In genomic region chr16:55955845-55956244, GRCh38 we compare ENCODE assay signal across 19 cellular contexts.
DNase-seq lines count a peak whose midpoint lies in the region; ATAC-seq and TF ChIP-seq lines count a peak whose summit lies in the region.
"Had no signal": no experiment of that assay in that cellular context is flagged by ENCODE, and none has a peak within 500 bp of the region (broad histone marks: within the 10 kb centered on the region; RNA-seq: fewer than 3 reads in every experiment).

No MANE protein-coding gene starts in this region.

- no peak overlapping the region for H3K4me3 Mint-ChIP-seq in activated CD4-positive, alpha-beta T cell treated with anti-CD3 and anti-CD28 coated beads, Interleukin-2, amount 10 ng/mL, durations not matched to agents 24 days and 14 days
- H3K4me3 Mint-ChIP-seq: brain, IgD-negative memory B cell, nephron, T-helper 17 cell had no signal

- H3K4me1 Mint-ChIP-seq in activated CD4-positive, alpha-beta T cell treated with anti-CD3 and anti-CD28 coated beads, Interleukin-2, amount 10 ng/mL, durations not matched to agents 24 days and 14 days: no peaks in the 10 kb centered on the region
- H3K4me1 Mint-ChIP-seq: IgD-negative memory B cell had no signal

- 28 to 33% methylated on average over 5 of the region's 5 CpGs for WGBS in heart right ventricle, 2 donors

- no peaks in the 10 kb centered on the region for H3K36me3 Mint-ChIP-seq in activated CD4-positive, alpha-beta T cell treated with anti-CD3 and anti-CD28 coated beads, Interleukin-2, amount 10 ng/mL, durations not matched to agents 24 days and 14 days (ENCODE audit: low read depth)
- H3K36me3 Mint-ChIP-seq: brain, IgD-negative memory B cell had no signal

- DNase-seq in H4 (ENCODE audit: low spot score) (peak; percentile 16), NCI-H524 (lab: John Stamatoyannopoulos, UW) (peak; percentile 29 to 60), heart right ventricle (peak; percentile 67 to 69), sciatic nerve (ENCODE audit: low spot score) (no peak), GM13977 (ENCODE audit: low spot score) (no peak), RKO (ENCODE audit: low spot score) (no peak)
- DNase-seq in activated CD4-positive, alpha-beta T cell treated with anti-CD3 and anti-CD28 coated beads, Interleukin-2, amount 10 ng/mL, durations not matched to agents 24 days and 14 days: no peak
- DNase-seq: activated naive CD4-positive, alpha-beta T cell treated with anti-CD3 and anti-CD28 coated beads, Interleukin-2, amount 50 U/mL, for 16 hours; NCI-H1092; Peyer's patch; stimulated activated naive CD4-positive, alpha-beta T cell; T-helper 17 cell; uterus had no signal

- peak; percentile 33 to 98 (median 94) for ATAC-seq in heart right ventricle
- peak; percentile 45 for ATAC-seq in sciatic nerve
- ATAC-seq in HG02678 (IDR thresholded peaks at IDR 0.05; ENCODE audit: unreplicated experiment): no peak
- ATAC-seq: T-helper 17 cell had no signal

- H3K27me3 Mint-ChIP-seq in activated CD4-positive, alpha-beta T cell treated with anti-CD3 and anti-CD28 coated beads, Interleukin-2, amount 10 ng/mL, durations not matched to agents 24 days and 14 days: peaks cover 7% of the 10 kb centered on the region

- no peaks in the 10 kb centered on the region for H3K36me3 ChIP-seq in heart right ventricle
- H3K36me3 ChIP-seq: Peyer's patch, right lobe of liver, uterus had no signal

- H3K4me1 ChIP-seq in heart right ventricle: peaks cover 0 to 13% (median 0%) of the 10 kb centered on the region in 9 donors
- H3K4me1 ChIP-seq: Peyer's patch, right lobe of liver, uterus had no signal

- in situ Hi-C loops in GM13977 (cut with MboI; ENCODE audit: low pct_unique_long_range_greater_than_20kb, low sequenced_read_pairs, unreplicated experiment): no loop called here

- no peak overlapping the region for H3K27ac Mint-ChIP-seq in activated CD4-positive, alpha-beta T cell treated with anti-CD3 and anti-CD28 coated beads, Interleukin-2, amount 10 ng/mL, durations not matched to agents 24 days and 14 days
- H3K27ac Mint-ChIP-seq: brain, IgD-negative memory B cell, nephron, T-helper 17 cell had no signal

- intact Hi-C loops in heart right ventricle (cut with DNase I): no loop called here
- intact Hi-C loops in sciatic nerve (cut with DNase I): no loop called here
- intact Hi-C loops in activated CD4-positive, alpha-beta T cell treated with anti-CD3 and anti-CD28 coated beads, Interleukin-2, amount 10 ng/mL, durations not matched to agents 24 days and 14 days (cut with micrococcal nuclease): no loop called here

- no peak for TF ChIP-seq CTCF in heart right ventricle (IDR thresholded peaks at IDR 0.05)
- no peak for TF ChIP-seq CTCF in GM13977 (IDR thresholded peaks at IDR 0.05; ENCODE audit: extremely low read depth, insufficient read depth, missing control alignments)

- H3K9me3 Mint-ChIP-seq in activated CD4-positive, alpha-beta T cell treated with anti-CD3 and anti-CD28 coated beads, Interleukin-2, amount 10 ng/mL, durations not matched to agents 24 days and 14 days: no peaks in the 10 kb centered on the region

- H3K4me3 ChIP-seq in heart right ventricle: no peak overlapping the region
- H3K4me3 ChIP-seq: lung, Peyer's patch, right lobe of liver, uterus had no signal

- H3K27me3 ChIP-seq in heart right ventricle: no peaks in the 10 kb centered on the region
- H3K27me3 ChIP-seq: Peyer's patch, right lobe of liver, uterus had no signal

- H3K27ac ChIP-seq in heart right ventricle: peak overlapping the region in 6 of 10 donors; percentile 36 to 75 (median 50)
- H3K27ac ChIP-seq: right lobe of liver, uterus had no signal

- H3K9me3 ChIP-seq in heart right ventricle: peaks cover 0 to 6% (median 0%) of the 10 kb centered on the region in 11 donors
- H3K9me3 ChIP-seq: Peyer's patch, right lobe of liver, uterus had no signal

Comparison
In these comparisons a context has a peak if more than half of its experiments do, and no peak if none do; other contexts are left out.
1. DNase-seq: peak in H4 (single experiment), NCI-H524 (2 of 2) and heart right ventricle (2 of 2); none in sciatic nerve (single experiment), activated CD4-positive, alpha-beta T cell treated with anti-CD3 and anti-CD28 coated beads, Interleukin-2, amount 10 ng/mL, durations not matched to agents 24 days and 14 days (single experiment), GM13977 (single experiment) and RKO (single experiment).